8 cellular contexts compared by ENCODE assay signal in genomic region chr3:50272911-50273688, GRCh38. TPM values are rescaled to one million over a fixed set of nuclear protein-coding genes. Genes with fewer than 3 reads are reported as not detected.
DNase-seq lines count a peak whose midpoint lies in the region; ATAC-seq and TF ChIP-seq lines count a peak whose summit lies in the region.

No MANE protein-coding gene starts in this region.

- H3K79me2 ChIP-seq in PC-9 (ENCODE audit: low read depth) (peaks cover 15% of the 10 kb centered on the region), fibroblast of lung (ENCODE audit: control insufficient read depth, insufficient read depth, low read length) (no peaks in the 10 kb centered on the region)

- 0 out of 2 replicates have a peak overlapping the region, but pooled peaks have one; percentile 36 for H3K4me2 ChIP-seq in PC-9
- H3K4me2 ChIP-seq in fibroblast of lung (ENCODE audit: extremely low read depth, insufficient read depth, low read length): peak overlapping the region; percentile 75

- no peak overlapping the region for H3K27ac Mint-ChIP-seq in CD8-positive, alpha-beta T cell
- H3K27ac Mint-ChIP-seq in naive thymus-derived CD4-positive, alpha-beta T cell: peak overlapping the region in 5 of 9 donors; percentile 20 to 82 (median 72)
- H3K27ac Mint-ChIP-seq in stimulated activated effector memory CD8-positive, alpha-beta T cell treated with anti-CD3 and anti-CD28 coated beads, Interleukin-12 subunit alpha, Interleukin-12 subunit beta, amount 100 ng/mL, for 72 hours: peak overlapping the region; percentile 91

- peaks cover 34% of the 10 kb centered on the region for H3K27me3 Mint-ChIP-seq in CD8-positive, alpha-beta T cell (ENCODE audit: low read depth)
- peaks cover 21 to 50% (median 29%) of the 10 kb centered on the region in 5 donors for H3K27me3 Mint-ChIP-seq in naive thymus-derived CD4-positive, alpha-beta T cell

- H3K27ac ChIP-seq in CD8-positive, alpha-beta T cell (ENCODE audit: low read depth, low read length): no peak overlapping the region
- H3K27ac ChIP-seq in PC-9 (no peak overlapping the region), fibroblast of lung (ENCODE audit: insufficient read depth, low read length) (no peak overlapping the region)
- H3K27ac ChIP-seq in naive thymus-derived CD4-positive, alpha-beta T cell (ENCODE audit: low read depth, low read length): no peak overlapping the region

- peaks cover 31% of the 10 kb centered on the region for H3K4me1 ChIP-seq in CD8-positive, alpha-beta T cell (ENCODE audit: insufficient read depth, low read length)
- H3K4me1 ChIP-seq in PC-9 (replicated peaks; ENCODE audit: insufficient read depth) (peaks cover 44% of the 10 kb centered on the region), fibroblast of lung (ENCODE audit: control insufficient read depth, extremely low read depth, insufficient read depth, low read length) (peaks cover 37% of the 10 kb centered on the region)
- peaks cover 10 to 22% of the 10 kb centered on the region in 2 donors for H3K4me1 ChIP-seq in naive thymus-derived CD4-positive, alpha-beta T cell (ENCODE audit: control insufficient read depth in 2 of 2, insufficient read depth in 2 of 2, low read length in 2 of 2)

- intact Hi-C loops in CD8-positive, alpha-beta T cell (cut with DNase I, micrococcal nuclease): loop anchor here (1.0 kb wide), 7 partner anchors 13 to 152 kb away; no protein-coding TSS in a partner anchor
- intact Hi-C loops in PC-9 (cut with micrococcal nuclease; ENCODE audit: unreplicated experiment): loop anchor here (1.0 to 5.0 kb wide), 4 partner anchors 13 to 151 kb away; no protein-coding TSS in a partner anchor
- intact Hi-C loops in naive thymus-derived CD4-positive, alpha-beta T cell (cut with micrococcal nuclease): loop anchor here (1.0 to 2.0 kb wide), 9 partner anchors 13 to 152 kb away; partner anchors contain the start of genes GNAI2 (in 1 of the 2), HYAL3 (in 1 of the 2), IFRD2 (in 1 of the 2) and NAA80 (in 1 of the 2)

- peak overlapping the region; percentile 17 for H3K4me3 ChIP-seq in CD8-positive, alpha-beta T cell (ENCODE audit: low read depth, low read length)
- H3K4me3 ChIP-seq in PC-9 (no peak overlapping the region), fibroblast of lung (replicated peaks in 1 of 4; ENCODE audit: control extremely low read depth in 1 of 4, insufficient read depth in 1 of 4, low read depth in 3 of 4, low read length in 4 of 4) (peak overlapping the region in 3 of 4 experiments; percentile 28 to 40 (median 40))
- H3K4me3 ChIP-seq in naive thymus-derived CD4-positive, alpha-beta T cell (ENCODE audit: low read length): peak overlapping the region; percentile 48

- H2AFZ ChIP-seq in PC-9: no peak overlapping the region
- peak overlapping the region; percentile 69 for H2AFZ ChIP-seq in fibroblast of lung (ENCODE audit: low read length)

- H3K36me3 Mint-ChIP-seq in CD8-positive, alpha-beta T cell: no peaks in the 10 kb centered on the region
- no peaks in the 10 kb centered on the region for H3K36me3 Mint-ChIP-seq in naive thymus-derived CD4-positive, alpha-beta T cell
- peaks cover 6% of the 10 kb centered on the region for H3K36me3 Mint-ChIP-seq in stimulated activated effector memory CD8-positive, alpha-beta T cell treated with anti-CD3 and anti-CD28 coated beads, Interleukin-12 subunit alpha, Interleukin-12 subunit beta, amount 100 ng/mL, for 72 hours

- H3K9ac ChIP-seq in fibroblast of lung (ENCODE audit: insufficient read depth, low read length): no peak overlapping the region

- TF ChIP-seq CTCF in CD8-positive, alpha-beta T cell (IDR thresholded peaks at IDR 0.05): peak; percentile 93
- peak; percentile 91 for TF ChIP-seq CTCF in PC-9 (conservative IDR thresholded peaks at IDR 0.05)
- peak; percentile 93 for TF ChIP-seq CTCF in fibroblast of lung (conservative IDR thresholded peaks at IDR 0.05 in 1 of 2, IDR thresholded peaks at IDR 0.05 in 1 of 2; ENCODE audit: low read depth in 1 of 2, low read length in 2 of 2)

- no peaks in the 10 kb centered on the region for H3K9me3 ChIP-seq in CD8-positive, alpha-beta T cell (ENCODE audit: low read length)
- H3K9me3 ChIP-seq in PC-9 (ENCODE audit: insufficient read depth, low read depth) (no peaks in the 10 kb centered on the region), fibroblast of lung (ENCODE audit: control insufficient read depth, insufficient read depth, low read depth, low read length) (no peaks in the 10 kb centered on the region)
- H3K9me3 ChIP-seq in naive thymus-derived CD4-positive, alpha-beta T cell (ENCODE audit: control insufficient read depth in 2 of 3, low read length in 3 of 3): no peaks in the 10 kb centered on the region

- no peaks in the 10 kb centered on the region for H4K20me1 ChIP-seq in PC-9 (ENCODE audit: insufficient read depth)
- no peaks in the 10 kb centered on the region for H4K20me1 ChIP-seq in fibroblast of lung (ENCODE audit: control insufficient read depth, extremely low read depth, insufficient read depth, low read length)

- H3F3A ChIP-seq in PC-9 (ENCODE audit: insufficient read depth, low read depth): peaks cover 29% of the 10 kb centered on the region

- POLR2A ChIA-PET in CD8-positive, alpha-beta T cell (lab: Charles Lee): no interaction called here
- POLR2A ChIA-PET in PC-9 (lab: Charles Lee; ENCODE audit: unreplicated experiment): interaction anchor here (0.6 kb wide), 1 partner anchor 80 kb away, joined by 4 read pairs; no protein-coding TSS in a partner anchor
- POLR2A ChIA-PET in naive thymus-derived CD4-positive, alpha-beta T cell (lab: Charles Lee): interaction anchor here (1.1 kb wide), 1 partner anchor 79 kb away, joined by 3 read pairs; no protein-coding TSS in a partner anchor

- peak overlapping the region; percentile 68 for H3K4me3 Mint-ChIP-seq in CD8-positive, alpha-beta T cell
- peak overlapping the region; percentile 59 to 88 (median 76) for H3K4me3 Mint-ChIP-seq in naive thymus-derived CD4-positive, alpha-beta T cell
- peak overlapping the region; percentile 83 for H3K4me3 Mint-ChIP-seq in stimulated activated effector memory CD8-positive, alpha-beta T cell treated with anti-CD3 and anti-CD28 coated beads, Interleukin-12 subunit alpha, Interleukin-12 subunit beta, amount 100 ng/mL, for 72 hours

- H3K27me3 ChIP-seq in CD8-positive, alpha-beta T cell (ENCODE audit: insufficient read depth, low read length): peaks cover 24% of the 10 kb centered on the region
- no peaks in the 10 kb centered on the region for H3K27me3 ChIP-seq in PC-9 (ENCODE audit: insufficient read depth, low read depth)
- no peaks in the 10 kb centered on the region for H3K27me3 ChIP-seq in fibroblast of lung (ENCODE audit: control insufficient read depth, insufficient read depth, low read length)
- H3K27me3 ChIP-seq in naive thymus-derived CD4-positive, alpha-beta T cell (ENCODE audit: control insufficient read depth in 2 of 2, insufficient read depth in 2 of 2, low read length in 2 of 2): peaks cover 15 to 23% of the 10 kb centered on the region in 2 donors

- ATAC-seq in CD8-positive, alpha-beta T cell: peak; percentile 89
- peak; percentile 80 for ATAC-seq in GM19455 (IDR thresholded peaks at IDR 0.05; ENCODE audit: unreplicated experiment)
- ATAC-seq in naive thymus-derived CD4-positive, alpha-beta T cell: peak; percentile 92
- ATAC-seq in stimulated activated effector memory CD8-positive, alpha-beta T cell treated with anti-CD3 and anti-CD28 coated beads, Interleukin-12 subunit alpha, Interleukin-12 subunit beta, amount 100 ng/mL, for 72 hours: peak; percentile 94

- H3K9me2 ChIP-seq in PC-9 (ENCODE audit: insufficient read depth): no peaks in the 10 kb centered on the region

- peak; percentile 71 to 93 (median 84) for DNase-seq in CD8-positive, alpha-beta T cell
- DNase-seq in HT1080 (ENCODE audit: low read depth): peak; percentile 78
- peak; percentile 61 to 85 for DNase-seq in PC-9
- DNase-seq in activated T-cell treated with anti-CD3 and anti-CD28 coated beads, Interleukin-2, amount 50 U/mL, for 48 hours: peak; percentile 96
- DNase-seq in fibroblast of lung (ENCODE audit: low read depth in 2 of 2): peak; percentile 53 to 66
- peak; percentile 65 to 95 (median 80) for DNase-seq in naive thymus-derived CD4-positive, alpha-beta T cell
- peak; percentile 98 for DNase-seq in stimulated activated effector memory CD8-positive, alpha-beta T cell treated with anti-CD3 and anti-CD28 coated beads, Interleukin-12 subunit alpha, Interleukin-12 subunit beta, amount 100 ng/mL, for 72 hours (ENCODE audit: low spot score in 2 of 2)

- H3K36me3 ChIP-seq in CD8-positive, alpha-beta T cell (ENCODE audit: insufficient read depth, low read length): no peaks in the 10 kb centered on the region
- no peaks in the 10 kb centered on the region for H3K36me3 ChIP-seq in PC-9 (ENCODE audit: low read depth)
- no peaks in the 10 kb centered on the region for H3K36me3 ChIP-seq in fibroblast of lung (ENCODE audit: control insufficient read depth, insufficient read depth, low read length)
- H3K36me3 ChIP-seq in naive thymus-derived CD4-positive, alpha-beta T cell (ENCODE audit: control insufficient read depth in 2 of 3, insufficient read depth in 3 of 3, low read length in 3 of 3): no peaks in the 10 kb centered on the region

- peaks cover 25% of the 10 kb centered on the region for H3K4me1 Mint-ChIP-seq in CD8-positive, alpha-beta T cell (ENCODE audit: low read depth)
- H3K4me1 Mint-ChIP-seq in naive thymus-derived CD4-positive, alpha-beta T cell: peaks cover 21 to 31% (median 26%) of the 10 kb centered on the region in 7 donors
- H3K4me1 Mint-ChIP-seq in stimulated activated effector memory CD8-positive, alpha-beta T cell treated with anti-CD3 and anti-CD28 coated beads, Interleukin-12 subunit alpha, Interleukin-12 subunit beta, amount 100 ng/mL, for 72 hours: peaks cover 38% of the 10 kb centered on the region

- no peaks in the 10 kb centered on the region for H3K9me3 Mint-ChIP-seq in CD8-positive, alpha-beta T cell
- peaks cover 0 to 2% (median 0%) of the 10 kb centered on the region in 11 donors for H3K9me3 Mint-ChIP-seq in naive thymus-derived CD4-positive, alpha-beta T cell
- no peaks in the 10 kb centered on the region for H3K9me3 Mint-ChIP-seq in stimulated activated effector memory CD8-positive, alpha-beta T cell treated with anti-CD3 and anti-CD28 coated beads, Interleukin-12 subunit alpha, Interleukin-12 subunit beta, amount 100 ng/mL, for 72 hours

- CTCF ChIA-PET in CD8-positive, alpha-beta T cell (lab: Charles Lee): interaction anchor here (0.7 to 5.3 kb wide), 10 partner anchors 9 to 89 kb away, joined by 3 to 79 read pairs (median 6); partner anchors contain the start of genes GNAT1 and IFRD2
- CTCF ChIA-PET in PC-9 (lab: Charles Lee): interaction anchor here (0.7 to 1.2 kb wide), 2 partner anchors 14 to 50 kb away, joined by 3 to 7 read pairs; partner anchors contain the start of gene HYAL2
- CTCF ChIA-PET in naive thymus-derived CD4-positive, alpha-beta T cell (lab: Charles Lee): interaction anchor here (0.8 to 5.1 kb wide), 6 partner anchors 26 to 80 kb away, joined by 3 to 47 read pairs (median 11); partner anchors contain the start of gene GNAT1

- no TSS peak for BruUV-seq in PC-9 (replicated peaks; lab: Mats Ljungman, UMichigan)

RNA-seq across cellular contexts. Expression of gene SEMA3B, which starts 4.2 kb away (rescaled TPM):
- total RNA-seq in CD8-positive, alpha-beta T cell: 1 to 10 TPM; 1.4 to 1.6 TPM
- 4.0 and 5.0 TPM in 2 replicates for total RNA-seq in HT1080 (2014; rRNA removed; shearing (Covaris generic))
- 9.0 TPM in 2 replicates for polyA plus RNA-seq in HT1080 (2015; cell fraction: cytosol; rRNA removed)
- polyA plus RNA-seq in HT1080 (2015; cell fraction: nucleus; rRNA removed): 53.7 and 68.6 TPM in 2 replicates
- total RNA-seq in PC-9 (2021) (52.4 and 92.6 TPM in 2 replicates), fibroblast of lung (51.6 and 85.2 TPM in 2 replicates)
- 17.6 and 23.5 TPM in 2 replicates for polyA plus RNA-seq in fibroblast of lung
- polyA plus RNA-seq in fibroblast of lung (2012): 26.0 and 32.8 TPM in 2 replicates
- polyA minus RNA-seq in fibroblast of lung (ENCODE audit: low replicate concordance): 6.7 and 14.3 TPM in 2 replicates
- total RNA-seq in naive thymus-derived CD4-positive, alpha-beta T cell: 1 to 10 TPM in 3 of 5 experiments, under 1 TPM in 2; 0.73 to 3.7 (median 1.4) TPM
- not detected for polyA plus RNA-seq in naive thymus-derived CD4-positive, alpha-beta T cell

RNA-seq across cellular contexts. Expression of gene LSMEM2, which starts 5.8 kb away (rescaled TPM):
- total RNA-seq in CD8-positive, alpha-beta T cell: not detected
- total RNA-seq in HT1080 (2014; rRNA removed; shearing (Covaris generic)): not detected in 2 replicates
- not detected in 2 replicates for polyA plus RNA-seq in HT1080 (2015; cell fraction: cytosol; rRNA removed)
- polyA plus RNA-seq in HT1080 (2015; cell fraction: nucleus; rRNA removed): not detected in 2 replicates
- total RNA-seq in PC-9 (2021): 0.35 and 0.55 TPM in 2 replicates
- total RNA-seq in fibroblast of lung: not detected in 2 replicates
- polyA plus RNA-seq in fibroblast of lung: not detected in 2 replicates
- polyA plus RNA-seq in fibroblast of lung (2012): not detected in 2 replicates
- polyA minus RNA-seq in fibroblast of lung (ENCODE audit: low replicate concordance): not detected in 2 replicates
- total RNA-seq in naive thymus-derived CD4-positive, alpha-beta T cell: not detected
- under 1 TPM in 1 of 2 donors, not detected in 1; 0.15 TPM for polyA plus RNA-seq in naive thymus-derived CD4-positive, alpha-beta T cell

RNA-seq across cellular contexts. Expression of gene IFRD2, which starts 19.1 kb away (rescaled TPM):
- total RNA-seq in CD8-positive, alpha-beta T cell: 10 to 100 TPM; 42.4 to 42.9 TPM
- 168 and 172 TPM in 2 replicates for total RNA-seq in HT1080 (2014; rRNA removed; shearing (Covaris generic))
- 98.4 and 121 TPM in 2 replicates for polyA plus RNA-seq in HT1080 (2015; cell fraction: cytosol; rRNA removed)
- polyA plus RNA-seq in HT1080 (2015; cell fraction: nucleus; rRNA removed): 181 and 201 TPM in 2 replicates
- total RNA-seq in PC-9 (2021) (93.1 and 118 TPM in 2 replicates), fibroblast of lung (51.0 and 56.0 TPM in 2 replicates)
- polyA plus RNA-seq in fibroblast of lung: 28.1 and 44.0 TPM in 2 replicates
- polyA plus RNA-seq in fibroblast of lung (2012): 35.7 and 61.3 TPM in 2 replicates
- 62.2 and 74.7 TPM in 2 replicates for polyA minus RNA-seq in fibroblast of lung (ENCODE audit: low replicate concordance)
- total RNA-seq in naive thymus-derived CD4-positive, alpha-beta T cell: 10 to 100 TPM; 53.7 to 85.1 (median 64.7) TPM
- 10 to 100 TPM; 57.2 to 69.7 TPM for polyA plus RNA-seq in naive thymus-derived CD4-positive, alpha-beta T cell

RNA-seq across cellular contexts. Expression of gene HYAL3, which starts 26.1 kb away (rescaled TPM):
- total RNA-seq in CD8-positive, alpha-beta T cell: 1 to 10 TPM; 2.1 to 3.2 TPM
- 10.4 and 11.6 TPM in 2 replicates for total RNA-seq in HT1080 (2014; rRNA removed; shearing (Covaris generic))
- 4.8 and 5.1 TPM in 2 replicates for polyA plus RNA-seq in HT1080 (2015; cell fraction: cytosol; rRNA removed)
- 7.2 and 11.6 TPM in 2 replicates for polyA plus RNA-seq in HT1080 (2015; cell fraction: nucleus; rRNA removed)
- 10.2 and 12.2 TPM in 2 replicates for total RNA-seq in PC-9 (2021)
- 5.6 and 7.4 TPM in 2 replicates for total RNA-seq in fibroblast of lung
- 3.0 and 3.2 TPM in 2 replicates for polyA plus RNA-seq in fibroblast of lung
- 4.2 TPM in 2 replicates for polyA plus RNA-seq in fibroblast of lung (2012)
- polyA minus RNA-seq in fibroblast of lung (ENCODE audit: low replicate concordance): 4.3 and 5.3 TPM in 2 replicates
- total RNA-seq in naive thymus-derived CD4-positive, alpha-beta T cell: 10 to 100 TPM in 1 of 5 experiments, 1 to 10 TPM in 4; 3.4 to 10.7 (median 4.2) TPM
- 1 to 10 TPM; 2.3 to 3.3 TPM for polyA plus RNA-seq in naive thymus-derived CD4-positive, alpha-beta T cell

RNA-seq across cellular contexts. Expression of gene NAA80, which starts 26.1 kb away (rescaled TPM):
- total RNA-seq in CD8-positive, alpha-beta T cell: 10 to 100 TPM; 37.1 to 40.7 TPM
- 13.1 and 23.5 TPM in 2 replicates for total RNA-seq in HT1080 (2014; rRNA removed; shearing (Covaris generic))
- 16.4 and 16.8 TPM in 2 replicates for polyA plus RNA-seq in HT1080 (2015; cell fraction: cytosol; rRNA removed)
- polyA plus RNA-seq in HT1080 (2015; cell fraction: nucleus; rRNA removed): 31.0 and 32.0 TPM in 2 replicates
- total RNA-seq in PC-9 (2021) (25.2 and 25.7 TPM in 2 replicates), fibroblast of lung (2.1 and 3.8 TPM in 2 replicates)
- 3.1 and 4.3 TPM in 2 replicates for polyA plus RNA-seq in fibroblast of lung
- polyA plus RNA-seq in fibroblast of lung (2012): 8.2 and 10.3 TPM in 2 replicates
- polyA minus RNA-seq in fibroblast of lung (ENCODE audit: low replicate concordance): 68.8 and 72.9 TPM in 2 replicates
- 10 to 100 TPM; 30.2 to 44.9 (median 33.6) TPM for total RNA-seq in naive thymus-derived CD4-positive, alpha-beta T cell
- 10 to 100 TPM; 13.7 to 15.2 TPM for polyA plus RNA-seq in naive thymus-derived CD4-positive, alpha-beta T cell
